In genomic region chr1:207863893-207864535, GRCh38 we compare ENCODE assay signal across 1 cellular context.
TF ChIP-seq lines count a peak whose summit lies in the region.

No MANE protein-coding gene starts in this region.

TF ChIP-seq in GM12878, 131 proteins besides CTCF, POLR2A, EP300 and RAD21 (continued from another document):
- TF ChIP-seq EGR1 (IDR thresholded peaks at IDR 0.05; ENCODE audit: borderline replicate concordance in 1 of 2, low read depth in 2 of 2, low read length in 2 of 2) (no peak), CREM (IDR thresholded peaks at IDR 0.05; ENCODE audit: low read depth) (0 out of 2 replicates have a peak, but pooled peaks have one; percentile 29), CHD1 (IDR thresholded peaks at IDR 0.05; ENCODE audit: low read depth, low read length) (peak; percentile 94; the same call in 1 of the 2 replicates)
TF ChIP-seq in GM12878: peak in this region for 17.
